24 cellular contexts compared by ENCODE assay signal in the genomic region with DNA sequence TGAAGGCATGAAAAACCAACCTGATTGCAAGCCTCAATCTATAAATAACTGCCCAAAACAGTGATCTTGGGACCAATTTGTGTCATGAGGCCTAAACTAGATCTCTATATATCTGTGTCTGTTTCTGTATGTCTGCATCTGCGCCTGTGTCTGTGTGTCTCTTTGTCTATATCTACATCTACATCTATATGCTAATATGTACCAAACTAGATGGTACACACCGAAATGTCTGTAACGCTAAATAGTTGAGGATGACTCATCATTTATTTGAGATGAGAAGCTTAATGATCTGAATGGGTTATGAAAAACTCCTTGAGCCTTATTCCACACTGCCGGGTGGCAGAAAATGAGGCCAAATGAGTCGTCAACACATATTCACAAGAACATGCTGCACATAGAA.
DNase-seq lines count a peak whose midpoint lies in the region; ATAC-seq, FAIRE-seq and TF ChIP-seq lines count a peak whose summit lies in the region.
"Had no signal": no experiment of that assay in that cellular context is flagged by ENCODE, and none has a peak within 500 bp of the region (broad histone marks: within the 10 kb centered on the region; RNA-seq: fewer than 3 reads in every experiment).

No MANE protein-coding gene starts in this region.

- no peaks in the 10 kb centered on the region for H4K20me1 ChIP-seq in HepG2 (ENCODE audit: insufficient read depth, low read length)
- no peaks in the 10 kb centered on the region for H4K20me1 ChIP-seq in OCI-LY1 (ENCODE audit: insufficient read depth, low read length)

- H3K9ac ChIP-seq in HepG2 (ENCODE audit: insufficient read depth, low read depth, low read length) (no peak overlapping the region), OCI-LY1 (ENCODE audit: low read length) (no peak overlapping the region)
- H3K9ac ChIP-seq: GM23248, KMS-11 had no signal

- no peaks in the 10 kb centered on the region for H3F3A ChIP-seq in OCI-LY1 (ENCODE audit: insufficient read depth, low read length)

- in situ Hi-C loops in HepG2 (cut with HindIII; ENCODE audit: extremely low pct_ligation_motif_present, low pct_unique_long_range_greater_than_20kb), result no loop called here

- H3K9me3 ChIP-seq in HepG2 (ENCODE audit: low read length) (no peaks in the 10 kb centered on the region), right lobe of liver (no peaks in the 10 kb centered on the region), OCI-LY1 (ENCODE audit: low read length) (no peaks in the 10 kb centered on the region)
- no peaks in the 10 kb centered on the region for H3K9me3 ChIP-seq in CD8-positive, alpha-beta memory T cell (ENCODE audit: low read length)

- TF ChIP-seq RAD21 in HepG2 (CRISPR knock-in tag; IDR thresholded peaks at IDR 0.05), result no peak

- H3K4me1 Mint-ChIP-seq in CD8-positive, alpha-beta memory T cell, result no peaks in the 10 kb centered on the region
- H3K4me1 Mint-ChIP-seq: B cell, CD14-positive monocyte, H9, IgD-negative memory B cell had no signal

- no peaks in the 10 kb centered on the region for H3K36me3 ChIP-seq in HepG2 (replicated peaks in 1 of 2; ENCODE audit: control insufficient read depth in 1 of 2, insufficient read depth in 2 of 2, low read length in 2 of 2)
- no peaks in the 10 kb centered on the region for H3K36me3 ChIP-seq in right lobe of liver
- H3K36me3 ChIP-seq in OCI-LY1 (ENCODE audit: insufficient read depth, low read length), result no peaks in the 10 kb centered on the region
- no peaks in the 10 kb centered on the region for H3K36me3 ChIP-seq in CD8-positive, alpha-beta memory T cell (ENCODE audit: insufficient read depth, low read length)

- H3K4me2 ChIP-seq in HepG2 (ENCODE audit: low read depth, low read length), result no peak overlapping the region
- H3K4me2 ChIP-seq in OCI-LY1 (ENCODE audit: low read length), result no peak overlapping the region
- H3K4me2 ChIP-seq: KMS-11 had no signal

- ATAC-seq in HepG2 (no peak), right lobe of liver (no peak)
- ATAC-seq: GM12878, Panc1 had no signal

- H3K27ac Mint-ChIP-seq in CD8-positive, alpha-beta memory T cell, result no peak overlapping the region
- H3K27ac Mint-ChIP-seq: B cell, CD14-positive monocyte, H9, IgD-negative memory B cell had no signal

- intact Hi-C loops in HepG2 (cut with micrococcal nuclease; ENCODE audit: unreplicated experiment) (no loop called here), right lobe of liver (cut with DNase I) (no loop called here)

- BruUV-seq in HepG2 (replicated peaks; lab: Mats Ljungman, UMichigan), result no TSS peak

- H2AFZ ChIP-seq in HepG2 (ENCODE audit: low read length), result no peak overlapping the region
- H2AFZ ChIP-seq in OCI-LY1 (ENCODE audit: low read length), result peak overlapping the region; percentile 52
- H2AFZ ChIP-seq: GM23248 had no signal

- H3K27ac ChIP-seq in HepG2 (ENCODE audit: extremely low read length, insufficient read depth, low read length) (no peak overlapping the region), right lobe of liver (no peak overlapping the region), OCI-LY1 (ENCODE audit: low read depth, low read length, poor library complexity, severe bottlenecking) (no peak overlapping the region)
- no peak overlapping the region for H3K27ac ChIP-seq in CD8-positive, alpha-beta memory T cell (ENCODE audit: low read depth, low read length)
- H3K27ac ChIP-seq: GM23248, KMS-11, RWPE1 had no signal

- H3K36me3 Mint-ChIP-seq in CD8-positive, alpha-beta memory T cell, result peaks cover 0 to 4% (median 0%) of the 10 kb centered on the region in 3 donors
- H3K36me3 Mint-ChIP-seq: CD14-positive monocyte, IgD-negative memory B cell had no signal

- H3K27me3 ChIP-seq in HepG2 (ENCODE audit: control insufficient read depth in 1 of 2, insufficient read depth in 2 of 2, low read length in 2 of 2), result no peaks in the 10 kb centered on the region
- no peaks in the 10 kb centered on the region for H3K27me3 ChIP-seq in right lobe of liver
- H3K27me3 ChIP-seq in OCI-LY1 (ENCODE audit: insufficient read depth, low read length), result no peaks in the 10 kb centered on the region
- no peaks in the 10 kb centered on the region for H3K27me3 ChIP-seq in CD8-positive, alpha-beta memory T cell (ENCODE audit: insufficient read depth, low read length, poor library complexity, severe bottlenecking)

- H3K9me2 ChIP-seq in OCI-LY1 (ENCODE audit: low read depth, low read length), result no peaks in the 10 kb centered on the region

- peaks cover 9 to 20% (median 13%) of the 10 kb centered on the region in 5 donors for H3K9me3 Mint-ChIP-seq in CD8-positive, alpha-beta memory T cell
- H3K9me3 Mint-ChIP-seq: H9 had no signal

- DNase-seq in HepG2 (ENCODE audit: low spot score) (no peak), right lobe of liver (no peak), NCI-H2081 (lab: John Stamatoyannopoulos, UW) (no peak), T1000 (lab: John Stamatoyannopoulos, UW) (no peak)
- no peak for DNase-seq in CD8-positive, alpha-beta memory T cell
- DNase-seq: DMS153, GM23248, H9, NCI-H1048, NCI-H1417, NCI-H1694, NCI-H2029 treated with DMSO at 0.1 percent for 48 hours, NCI-H2227 treated with DMSO at 0.1 percent for 48 hours, NCI-H526 treated with DMSO at 0.1 percent for 48 hours had no signal

- CTCF ChIA-PET in HepG2 (lab: Yijun Ruan, JAX; ENCODE audit: low intra/inter-chr PET ratio, low total read pairs), result no interaction called here
- CTCF ChIA-PET in CD8-positive, alpha-beta memory T cell (lab: Charles Lee), result no interaction called here

- H3K27me3 Mint-ChIP-seq in CD8-positive, alpha-beta memory T cell, result no peaks in the 10 kb centered on the region
- H3K27me3 Mint-ChIP-seq: B cell, IgD-negative memory B cell had no signal

- WGBS in HepG2 (ENCODE audit: low lambda C conversion rate), result 28% methylated on average over 5 of the region's 5 CpGs
- WGBS in right lobe of liver (ENCODE audit: insufficient coverage, low coverage, low lambda C conversion rate, missing lambda C conversion rate), result 75% methylated on average over 5 of the region's 5 CpGs

- H3K79me2 ChIP-seq in HepG2 (ENCODE audit: insufficient read depth, low read length), result no peaks in the 10 kb centered on the region
- no peaks in the 10 kb centered on the region for H3K79me2 ChIP-seq in OCI-LY1 (ENCODE audit: insufficient read depth, low read length)

- POLR2A ChIA-PET in HepG2 (lab: Yijun Ruan, JAX), result no interaction called here
- POLR2A ChIA-PET in CD8-positive, alpha-beta memory T cell (lab: Charles Lee), result no interaction called here

- TF ChIP-seq EP300 in HepG2 (IDR thresholded peaks at IDR 0.05; ENCODE audit: low read depth in 2 of 2, low read length in 2 of 2), result no peak
- no peak for TF ChIP-seq EP300 in HepG2 (CRISPR knock-in tag; IDR thresholded peaks at IDR 0.05; ENCODE audit: borderline replicate concordance)

- H3K4me1 ChIP-seq in HepG2 (ENCODE audit: insufficient read depth, low read length) (no peaks in the 10 kb centered on the region), right lobe of liver (no peaks in the 10 kb centered on the region), OCI-LY1 (ENCODE audit: insufficient read depth, low read length, severe bottlenecking) (peaks cover 25% of the 10 kb centered on the region)
- H3K4me1 ChIP-seq in CD8-positive, alpha-beta memory T cell (ENCODE audit: insufficient read depth, low read length), result no peaks in the 10 kb centered on the region

- FAIRE-seq in HepG2 (lab: Jason Lieb, UNC), result no peak
- peak; percentile 88 for FAIRE-seq in islet of Langerhans (lab: Jason Lieb, UNC)
- FAIRE-seq: G401.6, GM12878 had no signal

- TF ChIP-seq CTCF in HepG2 (CRISPR knock-in tag; IDR thresholded peaks at IDR 0.05) (no peak), right lobe of liver (IDR thresholded peaks at IDR 0.05) (no peak), OCI-LY1 (IDR thresholded peaks at IDR 0.05; ENCODE audit: low read length) (no peak)

- no peak overlapping the region for H3K4me3 Mint-ChIP-seq in CD8-positive, alpha-beta memory T cell
- H3K4me3 Mint-ChIP-seq: B cell, CD14-positive monocyte, H9, IgD-negative memory B cell had no signal

- TF ChIP-seq POLR2A in HepG2 (IDR thresholded peaks at IDR 0.05; ENCODE audit: insufficient read depth in 1 of 2, low read depth in 2 of 2, low read length in 2 of 2), result no peak
- no peak for TF ChIP-seq POLR2A in right lobe of liver (IDR thresholded peaks at IDR 0.05)

- no peak overlapping the region for H3K4me3 ChIP-seq in HepG2 (replicated peaks in 1 of 3; ENCODE audit: insufficient read depth in 1 of 3, low read depth in 2 of 3, low read length in 3 of 3)
- no peak overlapping the region for H3K4me3 ChIP-seq in right lobe of liver
- no peak overlapping the region for H3K4me3 ChIP-seq in OCI-LY1 (ENCODE audit: low read depth, low read length, poor library complexity, severe bottlenecking)
- no peak overlapping the region for H3K4me3 ChIP-seq in CD8-positive, alpha-beta memory T cell (ENCODE audit: low read length)
- H3K4me3 ChIP-seq: GM12878, GM23248 had no signal

TF ChIP-seq in HepG2, 621 proteins besides CTCF, POLR2A, EP300 and RAD21:
- TF ChIP-seq MAFF (IDR thresholded peaks at IDR 0.05; ENCODE audit: low read depth, low read length) (peak; percentile 33; the same call in 1 of the 2 replicates), MAFK (conservative IDR thresholded peaks at IDR 0.05 in 1 of 2, IDR thresholded peaks at IDR 0.05 in 1 of 2; ENCODE audit: low read length in 2 of 2) (peak; percentile 30 to 47; a peak in 3 of 4 replicates), NFE2L2 (IDR thresholded peaks at IDR 0.05; ENCODE audit: low read length) (peak; percentile 90), ZNF563 (CRISPR knock-in tag; IDR thresholded peaks at IDR 0.05) (no peak)
